ENCODE assay signal across 19 cellular contexts in the genomic region with DNA sequence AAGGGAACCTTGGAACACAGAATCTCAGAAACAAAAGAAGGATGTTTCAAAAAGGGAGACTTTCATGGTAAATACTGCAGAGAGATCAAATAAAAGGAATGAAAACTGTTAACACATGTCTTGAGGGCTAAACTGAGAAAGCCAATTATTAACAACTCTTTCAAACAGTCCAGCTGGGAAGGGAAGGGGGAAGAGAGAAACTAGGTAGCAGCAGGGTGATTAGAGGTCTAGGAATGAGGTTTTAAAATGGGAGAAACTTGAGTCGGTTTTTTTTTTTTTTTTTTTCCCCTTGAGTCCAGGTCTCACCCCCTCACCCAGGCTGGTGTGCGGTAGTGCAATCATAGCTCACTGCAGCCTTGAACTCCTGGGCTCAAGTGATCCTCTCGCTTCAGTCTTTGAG. TPM values are rescaled to one million over a fixed set of nuclear protein-coding genes. Genes with fewer than 3 reads are reported as not detected.
DNase-seq lines count a peak whose midpoint lies in the region; ATAC-seq, FAIRE-seq and TF ChIP-seq lines count a peak whose summit lies in the region.
"Had no signal": no experiment of that assay in that cellular context is flagged by ENCODE, and none has a peak within 500 bp of the region (broad histone marks: within the 10 kb centered on the region; RNA-seq: fewer than 3 reads in every experiment).

No MANE protein-coding gene starts in this region.

- H3K27ac Mint-ChIP-seq in CD8-positive, alpha-beta T cell: peak overlapping the region; percentile 14
- H3K27ac Mint-ChIP-seq in brain (peak overlapping the region in 3 of 5 experiments; percentile 13 to 66 (median 17)), nephron (peak overlapping the region; percentile 4 to 26 (median 19))

- no peak overlapping the region for H3K27ac ChIP-seq in CD8-positive, alpha-beta T cell (ENCODE audit: low read depth, low read length)
- no peak overlapping the region for H3K27ac ChIP-seq in upper lobe of right lung
- H3K27ac ChIP-seq: KMS-11 had no signal

- POLR2A ChIA-PET in CD8-positive, alpha-beta T cell (lab: Charles Lee): no interaction called here

- no peak for DNase-seq in CD8-positive, alpha-beta T cell
- DNase-seq in GM19239 (ENCODE audit: insufficient read length, low spot score) (no peak), upper lobe of right lung (no peak)
- no peak for DNase-seq in stimulated activated CD4-positive, alpha-beta T cell treated with anti-CD3 and anti-CD28 coated beads, Interleukin-2, amount 100 ng/mL, for 48 hours
- DNase-seq: NCI-H1092, NCI-H1417 treated with DMSO at 0.1 percent for 48 hours, NCI-H1694 treated with DMSO at 0.1 percent for 48 hours, NCI-H2081, NCI-H345, NCI-H510A treated with DMSO at 0.1 percent for 48 hours had no signal

- no peaks in the 10 kb centered on the region for H3K36me3 ChIP-seq in CD8-positive, alpha-beta T cell (ENCODE audit: insufficient read depth, low read length)
- H3K36me3 ChIP-seq in upper lobe of right lung: no peaks in the 10 kb centered on the region

- peak; percentile 44 for FAIRE-seq in GM19239 (lab: Jason Lieb, UNC)
- FAIRE-seq: D721Med, H54 had no signal

- CTCF ChIA-PET in CD8-positive, alpha-beta T cell (lab: Charles Lee): interaction anchor here (0.7 to 1.5 kb wide), 2 partner anchors 9 to 13 kb away, joined by 3 read pairs; no protein-coding TSS in a partner anchor

- no peak overlapping the region for H3K4me3 ChIP-seq in CD8-positive, alpha-beta T cell (ENCODE audit: low read depth, low read length)
- H3K4me3 ChIP-seq in upper lobe of right lung: no peak overlapping the region

- no peaks in the 10 kb centered on the region for H3K27me3 ChIP-seq in CD8-positive, alpha-beta T cell (ENCODE audit: insufficient read depth, low read length)
- H3K27me3 ChIP-seq in upper lobe of right lung: no peaks in the 10 kb centered on the region

- TF ChIP-seq CTCF in CD8-positive, alpha-beta T cell (IDR thresholded peaks at IDR 0.05): no peak
- TF ChIP-seq CTCF in brain (conservative IDR thresholded peaks at IDR 0.05) (no peak), nephron (IDR thresholded peaks at IDR 0.05; ENCODE audit: unreplicated experiment in 3 of 3) (no peak), upper lobe of right lung (IDR thresholded peaks at IDR 0.05) (no peak)

- intact Hi-C loops in CD8-positive, alpha-beta T cell (cut with DNase I, micrococcal nuclease): loop anchor here in 1 of 2 experiments (5.0 kb wide), 1 partner anchor 244 kb away; no protein-coding TSS in a partner anchor
- intact Hi-C loops in upper lobe of right lung (cut with DNase I): no loop called here

- H3K4me1 Mint-ChIP-seq in CD8-positive, alpha-beta T cell (ENCODE audit: low read depth): peaks cover 26% of the 10 kb centered on the region
- H3K4me1 Mint-ChIP-seq in brain (peaks cover 30% of the 10 kb centered on the region), nephron (peaks cover 4% of the 10 kb centered on the region)

- no peak for ATAC-seq in CD8-positive, alpha-beta T cell
- ATAC-seq in HG03521 (IDR thresholded peaks at IDR 0.05; ENCODE audit: unreplicated experiment) (no peak), upper lobe of right lung (no peak), GM18873 (IDR thresholded peaks at IDR 0.05; ENCODE audit: low FRiP score, unreplicated experiment) (no peak)
- ATAC-seq: SK-N-SH treated with all-trans-retinoic acid at 6 μM for 48 hours had no signal

- H3K9me3 ChIP-seq in CD8-positive, alpha-beta T cell (ENCODE audit: low read length): no peaks in the 10 kb centered on the region
- H3K9me3 ChIP-seq in upper lobe of right lung: no peaks in the 10 kb centered on the region

- peaks cover 4% of the 10 kb centered on the region for H3K36me3 Mint-ChIP-seq in CD8-positive, alpha-beta T cell
- H3K36me3 Mint-ChIP-seq in brain: peaks cover 37% of the 10 kb centered on the region
- H3K36me3 Mint-ChIP-seq in nephron (ENCODE audit: low read depth): peaks cover 10% of the 10 kb centered on the region

- peaks cover 4% of the 10 kb centered on the region for H3K4me1 ChIP-seq in CD8-positive, alpha-beta T cell (ENCODE audit: insufficient read depth, low read length)
- H3K4me1 ChIP-seq in upper lobe of right lung: no peaks in the 10 kb centered on the region

- H3K9me3 Mint-ChIP-seq in CD8-positive, alpha-beta T cell: no peaks in the 10 kb centered on the region
- peaks cover 3 to 22% (median 11%) of the 10 kb centered on the region in 5 experiments for H3K9me3 Mint-ChIP-seq in brain
- peaks cover 20% of the 10 kb centered on the region for H3K9me3 Mint-ChIP-seq in nephron
- H3K9me3 Mint-ChIP-seq: IgD-negative memory B cell had no signal

- H3K4me3 Mint-ChIP-seq in CD8-positive, alpha-beta T cell: no peak overlapping the region
- H3K4me3 Mint-ChIP-seq in brain: peak overlapping the region in 3 of 5 experiments; percentile 8 to 32 (median 20)
- H3K4me3 Mint-ChIP-seq in nephron: peak overlapping the region in 1 of 3 experiments; percentile 27

- H3K27me3 Mint-ChIP-seq in CD8-positive, alpha-beta T cell (ENCODE audit: low read depth): no peaks in the 10 kb centered on the region
- H3K27me3 Mint-ChIP-seq in brain (peaks cover 14% of the 10 kb centered on the region), nephron (ENCODE audit: low read depth) (no peaks in the 10 kb centered on the region)
- H3K27me3 Mint-ChIP-seq: IgD-negative memory B cell had no signal

RNA-seq across cellular contexts. Expression of a gene that starts 4.3 kb away (rescaled TPM):
- 1 to 10 TPM; 4.4 to 5.3 TPM for total RNA-seq in CD8-positive, alpha-beta T cell
- 2.3 TPM for polyA plus RNA-seq in brain (ENCODE audit: insufficient read depth, low read depth, low replicate concordance)
- total RNA-seq in upper lobe of right lung: 15.4 TPM
